In genomic region chr21:40457741-40458140, GRCh38 we compare ENCODE assay signal across 1 cellular context.
TF ChIP-seq lines count a peak whose summit lies in the region.

No MANE protein-coding gene starts in this region.

TF ChIP-seq in K562, 482 proteins besides CTCF, POLR2A, EP300 and RAD21 (continued from another document):
- TF ChIP-seq NKRF (IDR thresholded peaks at IDR 0.05; ENCODE audit: borderline replicate concordance) (no peak), NBN (IDR thresholded peaks at IDR 0.05; ENCODE audit: low read depth) (no peak), E2F4 (CRISPR knock-in tag; IDR thresholded peaks at IDR 0.05; ENCODE audit: low read depth) (no peak), STAT5A (IDR thresholded peaks at IDR 0.05; ENCODE audit: borderline replicate concordance, low read length) (no peak), MAFF (IDR thresholded peaks at IDR 0.05; ENCODE audit: low read length) (peak; percentile 61), PCBP2 (IDR thresholded peaks at IDR 0.05; ENCODE audit: low read depth, low read length, poor library complexity, severe bottlenecking) (no peak), PPARD (CRISPR knock-in tag; IDR thresholded peaks at IDR 0.05) (no peak), ZNF274 (IDR thresholded peaks at IDR 0.05; ENCODE audit: borderline replicate concordance, low read depth, low read length) (no peak), ZNF316 (IDR thresholded peaks at IDR 0.05) (peak; percentile 49; the same call in 1 of the 2 replicates), MAFG (tag; conservative IDR thresholded peaks at IDR 0.05) (peak; percentile 28; the same call in 1 of the 2 replicates), MAZ (CRISPR knock-in tag; conservative IDR thresholded peaks at IDR 0.05 in 1 of 2, IDR thresholded peaks at IDR 0.05 in 1 of 2) (no peak), ZNF444 (CRISPR knock-in tag; IDR thresholded peaks at IDR 0.05) (no peak), MCM2 (IDR thresholded peaks at IDR 0.05; ENCODE audit: low read depth) (no peak)
